In the genomic region with DNA sequence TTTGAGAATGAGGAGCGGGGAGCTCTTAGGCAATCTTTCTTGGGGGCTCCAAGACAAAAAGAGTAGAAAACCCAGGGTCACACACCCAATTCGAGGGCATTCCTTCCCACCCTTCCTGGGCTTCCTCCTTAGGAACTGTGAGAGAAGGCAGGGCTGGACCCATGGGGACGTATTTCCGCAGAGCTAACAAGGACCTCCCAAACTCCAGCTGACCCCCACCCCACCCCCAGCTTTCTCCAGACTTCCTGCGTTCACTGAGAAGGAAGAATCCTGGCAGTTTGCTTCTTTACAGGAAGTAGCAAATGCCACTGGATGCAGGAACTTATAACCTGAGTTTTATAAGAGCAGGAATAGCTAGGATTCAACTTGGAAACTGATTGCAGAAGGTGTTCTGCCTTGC, we compare ENCODE assay signal across 1 cellular context.
TF ChIP-seq lines count a peak whose summit lies in the region.

No MANE protein-coding gene starts in this region.

TF ChIP-seq in GM12878, 131 proteins besides CTCF, POLR2A, EP300 and RAD21 (continued from another document):
- TF ChIP-seq REST (IDR thresholded peaks at IDR 0.05; ENCODE audit: low read depth, low read length): no peak
- TF ChIP-seq CEBPZ (IDR thresholded peaks at IDR 0.05; ENCODE audit: low read depth, low read length): no peak
